3 cellular contexts compared by ENCODE assay signal in genomic region chr11:115455606-115456005, GRCh38.
TF ChIP-seq lines count a peak whose summit lies in the region.

No MANE protein-coding gene starts in this region.

TF ChIP-seq in GM23338, 12 proteins besides CTCF, POLR2A, EP300 and RAD21:
- no peak for TF ChIP-seq ZNF114 (CRISPR knock-in tag; IDR thresholded peaks at IDR 0.05)
- TF ChIP-seq REST (IDR thresholded peaks at IDR 0.05; ENCODE audit: unreplicated experiment), result no peak
- TF ChIP-seq EZH2 (IDR thresholded peaks at IDR 0.05; ENCODE audit: low read depth, unreplicated experiment), result no peak
TF ChIP-seq in GM23338: peak in this region for 0.

TF ChIP-seq in IMR-90, 13 proteins besides CTCF, POLR2A, EP300 and RAD21:
- TF ChIP-seq MAZ (IDR thresholded peaks at IDR 0.05; ENCODE audit: borderline replicate concordance, low read depth, low read length) (no peak), USF2 (IDR thresholded peaks at IDR 0.05; ENCODE audit: low read depth, low read length) (no peak), ELK1 (IDR thresholded peaks at IDR 0.05; ENCODE audit: borderline replicate concordance, low read depth, low read length) (no peak), FOS (IDR thresholded peaks at IDR 0.05; ENCODE audit: low read depth, low read length) (no peak), SMC3 (IDR thresholded peaks at IDR 0.05; ENCODE audit: low read depth, low read length) (no peak), BHLHE40 (IDR thresholded peaks at IDR 0.05; ENCODE audit: low read depth, low read length) (no peak), MAFK (IDR thresholded peaks at IDR 0.05; ENCODE audit: low read depth, low read length) (no peak), RCOR1 (IDR thresholded peaks at IDR 0.05; ENCODE audit: insufficient replicate concordance, low read length) (no peak), MXI1 (IDR thresholded peaks at IDR 0.05; ENCODE audit: borderline replicate concordance, low read depth, low read length) (no peak), RFX5 (IDR thresholded peaks at IDR 0.05; ENCODE audit: low read depth, low read length) (no peak), CHD1 (IDR thresholded peaks at IDR 0.05; ENCODE audit: low read depth, low read length) (no peak), NFE2L2 (IDR thresholded peaks at IDR 0.05; ENCODE audit: low read depth, low read length) (no peak), CEBPB (IDR thresholded peaks at IDR 0.05; ENCODE audit: low read depth, low read length) (no peak)

TF ChIP-seq in HEK293T, 16 proteins besides CTCF, POLR2A, EP300 and RAD21:
- TF ChIP-seq ARNT (IDR thresholded peaks at IDR 0.05), result no peak
- no peak for TF ChIP-seq L3MBTL2 (conservative IDR thresholded peaks at IDR 0.05)
- no peak for TF ChIP-seq FOXA1 (IDR thresholded peaks at IDR 0.05)
- no peak for TF ChIP-seq NFRKB (IDR thresholded peaks at IDR 0.05)
- no peak for TF ChIP-seq FOXM1 (IDR thresholded peaks at IDR 0.05; ENCODE audit: borderline replicate concordance)
- no peak for TF ChIP-seq ELF4 (IDR thresholded peaks at IDR 0.05)
- no peak for TF ChIP-seq SP1 (IDR thresholded peaks at IDR 0.05)
- TF ChIP-seq PKNOX1 (IDR thresholded peaks at IDR 0.05), result no peak
- TF ChIP-seq ZNF384 (IDR thresholded peaks at IDR 0.05), result no peak
- TF ChIP-seq SUZ12 (IDR thresholded peaks at IDR 0.05), result no peak
- no peak for TF ChIP-seq TARDBP (IDR thresholded peaks at IDR 0.05)
- TF ChIP-seq FOXK2 (IDR thresholded peaks at IDR 0.05), result no peak
- no peak for TF ChIP-seq HDGF (IDR thresholded peaks at IDR 0.05; ENCODE audit: borderline replicate concordance)
- TF ChIP-seq BHLHE40 (IDR thresholded peaks at IDR 0.05; ENCODE audit: borderline replicate concordance), result no peak
